In genomic region chr12:132600048-132601032, GRCh38 we compare ENCODE assay signal across 1 cellular context.
A peak's percentile ranks its signal among the peaks of the same experiment; 100 is the strongest.
TF ChIP-seq lines count a peak whose summit lies in the region.

No MANE protein-coding gene starts in this region.

TF ChIP-seq in HepG2, 621 proteins besides CTCF, POLR2A, EP300 and RAD21 (continued from another document and continues in another):
- no peak for TF ChIP-seq ZNF597 (CRISPR knock-in tag; IDR thresholded peaks at IDR 0.05)
- peak; percentile 49 for TF ChIP-seq ZMYM3 (CRISPR knock-in tag; IDR thresholded peaks at IDR 0.05)
- peak; percentile 42 for TF ChIP-seq TEAD3 (CRISPR knock-in tag; optimal IDR thresholded peaks at IDR 0.05; ENCODE audit: borderline replicate concordance)
- TF ChIP-seq KDM2A (CRISPR knock-in tag; IDR thresholded peaks at IDR 0.05; ENCODE audit: borderline replicate concordance, low read depth) = peak; percentile 87
- no peak for TF ChIP-seq SRSF9 (IDR thresholded peaks at IDR 0.05; ENCODE audit: borderline replicate concordance, insufficient read depth, low read depth, low read length, poor library complexity, severe bottlenecking)
- no peak for TF ChIP-seq ZNF280B (CRISPR knock-in tag; IDR thresholded peaks at IDR 0.05; ENCODE audit: borderline replicate concordance)
- TF ChIP-seq ZNF879 (CRISPR knock-in tag; IDR thresholded peaks at IDR 0.05) = no peak
- TF ChIP-seq, protein P1, sequence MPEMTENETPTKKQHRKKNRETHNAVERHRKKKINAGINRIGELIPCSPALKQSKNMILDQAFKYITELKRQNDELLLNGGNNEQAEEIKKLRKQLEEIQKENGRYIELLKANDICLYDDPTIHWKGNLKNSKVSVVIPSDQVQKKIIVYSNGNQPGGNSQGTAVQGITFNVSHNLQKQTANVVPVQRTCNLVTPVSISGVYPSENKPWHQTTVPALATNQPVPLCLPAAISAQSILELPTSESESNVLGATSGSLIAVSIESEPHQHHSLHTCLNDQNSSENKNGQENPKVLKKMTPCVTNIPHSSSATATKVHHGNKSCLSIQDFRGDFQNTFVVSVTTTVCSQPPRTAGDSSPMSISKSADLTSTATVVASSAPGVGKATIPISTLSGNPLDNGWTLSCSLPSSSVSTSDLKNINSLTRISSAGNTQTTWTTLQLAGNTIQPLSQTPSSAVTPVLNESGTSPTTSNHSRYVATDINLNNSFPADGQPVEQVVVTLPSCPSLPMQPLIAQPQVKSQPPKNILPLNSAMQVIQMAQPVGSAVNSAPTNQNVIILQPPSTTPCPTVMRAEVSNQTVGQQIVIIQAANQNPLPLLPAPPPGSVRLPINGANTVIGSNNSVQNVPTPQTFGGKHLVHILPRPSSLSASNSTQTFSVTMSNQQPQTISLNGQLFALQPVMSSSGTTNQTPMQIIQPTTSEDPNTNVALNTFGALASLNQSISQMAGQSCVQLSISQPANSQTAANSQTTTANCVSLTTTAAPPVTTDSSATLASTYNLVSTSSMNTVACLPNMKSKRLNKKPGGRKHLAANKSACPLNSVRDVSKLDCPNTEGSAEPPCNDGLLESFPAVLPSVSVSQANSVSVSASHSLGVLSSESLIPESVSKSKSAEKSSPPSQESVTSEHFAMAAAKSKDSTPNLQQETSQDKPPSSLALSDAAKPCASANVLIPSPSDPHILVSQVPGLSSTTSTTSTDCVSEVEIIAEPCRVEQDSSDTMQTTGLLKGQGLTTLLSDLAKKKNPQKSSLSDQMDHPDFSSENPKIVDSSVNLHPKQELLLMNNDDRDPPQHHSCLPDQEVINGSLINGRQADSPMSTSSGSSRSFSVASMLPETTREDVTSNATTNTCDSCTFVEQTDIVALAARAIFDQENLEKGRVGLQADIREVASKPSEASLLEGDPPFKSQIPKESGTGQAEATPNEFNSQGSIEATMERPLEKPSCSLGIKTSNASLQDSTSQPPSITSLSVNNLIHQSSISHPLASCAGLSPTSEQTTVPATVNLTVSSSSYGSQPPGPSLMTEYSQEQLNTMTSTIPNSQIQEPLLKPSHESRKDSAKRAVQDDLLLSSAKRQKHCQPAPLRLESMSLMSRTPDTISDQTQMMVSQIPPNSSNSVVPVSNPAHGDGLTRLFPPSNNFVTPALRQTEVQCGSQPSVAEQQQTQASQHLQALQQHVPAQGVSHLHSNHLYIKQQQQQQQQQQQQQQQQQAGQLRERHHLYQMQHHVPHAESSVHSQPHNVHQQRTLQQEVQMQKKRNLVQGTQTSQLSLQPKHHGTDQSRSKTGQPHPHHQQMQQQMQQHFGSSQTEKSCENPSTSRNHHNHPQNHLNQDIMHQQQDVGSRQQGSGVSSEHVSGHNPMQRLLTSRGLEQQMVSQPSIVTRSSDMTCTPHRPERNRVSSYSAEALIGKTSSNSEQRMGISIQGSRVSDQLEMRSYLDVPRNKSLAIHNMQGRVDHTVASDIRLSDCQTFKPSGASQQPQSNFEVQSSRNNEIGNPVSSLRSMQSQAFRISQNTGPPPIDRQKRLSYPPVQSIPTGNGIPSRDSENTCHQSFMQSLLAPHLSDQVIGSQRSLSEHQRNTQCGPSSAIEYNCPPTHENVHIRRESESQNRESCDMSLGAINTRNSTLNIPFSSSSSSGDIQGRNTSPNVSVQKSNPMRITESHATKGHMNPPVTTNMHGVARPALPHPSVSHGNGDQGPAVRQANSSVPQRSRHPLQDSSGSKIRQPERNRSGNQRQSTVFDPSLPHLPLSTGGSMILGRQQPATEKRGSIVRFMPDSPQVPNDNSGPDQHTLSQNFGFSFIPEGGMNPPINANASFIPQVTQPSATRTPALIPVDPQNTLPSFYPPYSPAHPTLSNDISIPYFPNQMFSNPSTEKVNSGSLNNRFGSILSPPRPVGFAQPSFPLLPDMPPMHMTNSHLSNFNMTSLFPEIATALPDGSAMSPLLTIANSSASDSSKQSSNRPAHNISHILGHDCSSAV (CRISPR knock-in tag; IDR thresholded peaks at IDR 0.05; ENCODE audit: borderline replicate concordance) = no peak
- no peak for TF ChIP-seq SUZ12 (IDR thresholded peaks at IDR 0.05; ENCODE audit: low read depth, low read length)
- TF ChIP-seq ZC3H4 (CRISPR knock-in tag; IDR thresholded peaks at IDR 0.05; ENCODE audit: borderline replicate concordance) = no peak
- TF ChIP-seq, protein P2, sequence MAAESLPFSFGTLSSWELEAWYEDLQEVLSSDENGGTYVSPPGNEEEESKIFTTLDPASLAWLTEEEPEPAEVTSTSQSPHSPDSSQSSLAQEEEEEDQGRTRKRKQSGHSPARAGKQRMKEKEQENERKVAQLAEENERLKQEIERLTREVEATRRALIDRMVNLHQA (CRISPR knock-in tag; IDR thresholded peaks at IDR 0.05) = no peak
- TF ChIP-seq ZNF20 (CRISPR knock-in tag; IDR thresholded peaks at IDR 0.05) = no peak
- TF ChIP-seq, protein P3, sequence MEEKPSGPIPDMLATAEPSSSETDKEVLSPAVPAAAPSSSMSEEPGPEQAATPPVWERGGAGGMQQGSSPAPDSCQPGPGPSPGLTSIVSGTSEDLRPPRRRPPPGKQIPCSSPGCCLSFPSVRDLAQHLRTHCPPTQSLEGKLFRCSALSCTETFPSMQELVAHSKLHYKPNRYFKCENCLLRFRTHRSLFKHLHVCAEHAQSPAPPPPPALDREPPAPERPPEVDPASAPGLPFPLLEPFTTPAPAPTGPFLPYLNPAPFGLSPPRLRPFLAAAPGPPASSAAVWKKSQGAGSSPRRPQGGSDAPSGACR (CRISPR knock-in tag; IDR thresholded peaks at IDR 0.05) = no peak
- no peak for TF ChIP-seq ZNF224 (CRISPR knock-in tag; IDR thresholded peaks at IDR 0.05)
- TF ChIP-seq TEF (CRISPR knock-in tag; IDR thresholded peaks at IDR 0.05) = no peak
- no peak for TF ChIP-seq HMGA1 (CRISPR knock-in tag; conservative IDR thresholded peaks at IDR 0.05)
- no peak for TF ChIP-seq HOXA9 (CRISPR knock-in tag; IDR thresholded peaks at IDR 0.05; ENCODE audit: borderline replicate concordance)
- no peak for TF ChIP-seq NAIF1 (CRISPR knock-in tag; IDR thresholded peaks at IDR 0.05; ENCODE audit: borderline replicate concordance)
- TF ChIP-seq THAP9 (CRISPR knock-in tag; IDR thresholded peaks at IDR 0.05; ENCODE audit: borderline replicate concordance) = 0 out of 2 replicates have a peak, but pooled peaks have one; percentile 31
- TF ChIP-seq ISL2 (CRISPR knock-in tag; IDR thresholded peaks at IDR 0.05) = no peak
- 0 out of 2 replicates have a peak, but pooled peaks have one; percentile 56 for TF ChIP-seq SRY (CRISPR knock-in tag; IDR thresholded peaks at IDR 0.05)
- TF ChIP-seq KLF16 (CRISPR knock-in tag; IDR thresholded peaks at IDR 0.05) = 0 out of 4 replicates have a peak, but pooled peaks of 1 of the 2 experiments have one; percentile 60
- TF ChIP-seq KAT7 (CRISPR knock-in tag; IDR thresholded peaks at IDR 0.05; ENCODE audit: borderline replicate concordance) = no peak
- TF ChIP-seq, protein P4, sequence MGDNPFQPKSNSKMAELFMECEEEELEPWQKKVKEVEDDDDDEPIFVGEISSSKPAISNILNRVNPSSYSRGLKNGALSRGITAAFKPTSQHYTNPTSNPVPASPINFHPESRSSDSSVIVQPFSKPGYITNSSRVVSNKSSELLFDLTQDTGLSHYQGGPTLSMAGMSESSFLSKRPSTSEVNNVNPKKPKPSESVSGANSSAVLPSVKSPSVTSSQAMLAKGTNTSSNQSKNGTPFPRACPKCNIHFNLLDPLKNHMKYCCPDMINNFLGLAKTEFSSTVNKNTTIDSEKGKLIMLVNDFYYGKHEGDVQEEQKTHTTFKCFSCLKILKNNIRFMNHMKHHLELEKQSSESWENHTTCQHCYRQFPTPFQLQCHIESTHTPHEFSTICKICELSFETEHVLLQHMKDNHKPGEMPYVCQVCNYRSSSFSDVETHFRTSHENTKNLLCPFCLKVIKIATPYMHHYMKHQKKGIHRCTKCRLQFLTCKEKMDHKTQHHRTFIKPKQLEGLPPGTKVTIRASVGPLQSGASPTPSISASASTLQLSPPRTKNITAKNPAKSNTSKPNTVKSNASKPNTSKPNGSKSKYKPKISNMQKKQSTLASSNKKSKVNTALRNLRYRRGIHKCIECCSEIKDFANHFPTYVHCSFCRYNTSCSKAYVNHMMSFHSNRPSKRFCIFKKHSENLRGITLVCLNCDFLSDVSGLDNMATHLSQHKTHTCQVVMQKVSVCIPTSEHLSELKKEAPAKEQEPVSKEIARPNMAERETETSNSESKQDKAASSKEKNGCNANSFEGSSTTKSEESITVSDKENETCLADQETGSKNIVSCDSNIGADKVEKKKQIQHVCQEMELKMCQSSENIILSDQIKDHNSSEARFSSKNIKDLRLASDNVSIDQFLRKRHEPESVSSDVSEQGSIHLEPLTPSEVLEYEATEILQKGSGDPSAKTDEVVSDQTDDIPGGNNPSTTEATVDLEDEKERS (CRISPR knock-in tag; IDR thresholded peaks at IDR 0.05) = peak; percentile 67; the same call in 1 of the 2 replicates
- 0 out of 2 replicates have a peak, but pooled peaks have one; percentile 38 for TF ChIP-seq ZBTB20 (CRISPR knock-in tag; IDR thresholded peaks at IDR 0.05; ENCODE audit: borderline replicate concordance, low read depth)
- TF ChIP-seq, protein P5, sequence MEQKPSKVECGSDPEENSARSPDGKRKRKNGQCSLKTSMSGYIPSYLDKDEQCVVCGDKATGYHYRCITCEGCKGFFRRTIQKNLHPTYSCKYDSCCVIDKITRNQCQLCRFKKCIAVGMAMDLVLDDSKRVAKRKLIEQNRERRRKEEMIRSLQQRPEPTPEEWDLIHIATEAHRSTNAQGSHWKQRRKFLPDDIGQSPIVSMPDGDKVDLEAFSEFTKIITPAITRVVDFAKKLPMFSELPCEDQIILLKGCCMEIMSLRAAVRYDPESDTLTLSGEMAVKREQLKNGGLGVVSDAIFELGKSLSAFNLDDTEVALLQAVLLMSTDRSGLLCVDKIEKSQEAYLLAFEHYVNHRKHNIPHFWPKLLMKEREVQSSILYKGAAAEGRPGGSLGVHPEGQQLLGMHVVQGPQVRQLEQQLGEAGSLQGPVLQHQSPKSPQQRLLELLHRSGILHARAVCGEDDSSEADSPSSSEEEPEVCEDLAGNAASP (CRISPR knock-in tag; IDR thresholded peaks at IDR 0.05; ENCODE audit: borderline replicate concordance) = no peak
- TF ChIP-seq ZNF570 (CRISPR knock-in tag; IDR thresholded peaks at IDR 0.05; ENCODE audit: borderline replicate concordance) = no peak
- no peak for TF ChIP-seq ZNF350 (CRISPR knock-in tag; IDR thresholded peaks at IDR 0.05; ENCODE audit: borderline replicate concordance, low read depth)
- peak; percentile 68; the same call in 1 of the 2 replicates for TF ChIP-seq SMAD3 (CRISPR knock-in tag; IDR thresholded peaks at IDR 0.05)
- no peak for TF ChIP-seq ZBTB42 (CRISPR knock-in tag; IDR thresholded peaks at IDR 0.05)
- TF ChIP-seq PLSCR1 (CRISPR knock-in tag; IDR thresholded peaks at IDR 0.05; ENCODE audit: borderline replicate concordance) = no peak
- TF ChIP-seq ZNF468 (CRISPR knock-in tag; IDR thresholded peaks at IDR 0.05) = no peak
- 0 out of 2 replicates have a peak, but pooled peaks have one; percentile 44 for TF ChIP-seq REPIN1 (CRISPR knock-in tag; IDR thresholded peaks at IDR 0.05; ENCODE audit: borderline replicate concordance, low read depth)
- TF ChIP-seq, protein P6, sequence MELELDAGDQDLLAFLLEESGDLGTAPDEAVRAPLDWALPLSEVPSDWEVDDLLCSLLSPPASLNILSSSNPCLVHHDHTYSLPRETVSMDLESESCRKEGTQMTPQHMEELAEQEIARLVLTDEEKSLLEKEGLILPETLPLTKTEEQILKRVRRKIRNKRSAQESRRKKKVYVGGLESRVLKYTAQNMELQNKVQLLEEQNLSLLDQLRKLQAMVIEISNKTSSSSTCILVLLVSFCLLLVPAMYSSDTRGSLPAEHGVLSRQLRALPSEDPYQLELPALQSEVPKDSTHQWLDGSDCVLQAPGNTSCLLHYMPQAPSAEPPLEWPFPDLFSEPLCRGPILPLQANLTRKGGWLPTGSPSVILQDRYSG (CRISPR knock-in tag; IDR thresholded peaks at IDR 0.05) = no peak
- no peak for TF ChIP-seq JDP2 (CRISPR knock-in tag; IDR thresholded peaks at IDR 0.05; ENCODE audit: borderline replicate concordance)
